In the genomic region with DNA sequence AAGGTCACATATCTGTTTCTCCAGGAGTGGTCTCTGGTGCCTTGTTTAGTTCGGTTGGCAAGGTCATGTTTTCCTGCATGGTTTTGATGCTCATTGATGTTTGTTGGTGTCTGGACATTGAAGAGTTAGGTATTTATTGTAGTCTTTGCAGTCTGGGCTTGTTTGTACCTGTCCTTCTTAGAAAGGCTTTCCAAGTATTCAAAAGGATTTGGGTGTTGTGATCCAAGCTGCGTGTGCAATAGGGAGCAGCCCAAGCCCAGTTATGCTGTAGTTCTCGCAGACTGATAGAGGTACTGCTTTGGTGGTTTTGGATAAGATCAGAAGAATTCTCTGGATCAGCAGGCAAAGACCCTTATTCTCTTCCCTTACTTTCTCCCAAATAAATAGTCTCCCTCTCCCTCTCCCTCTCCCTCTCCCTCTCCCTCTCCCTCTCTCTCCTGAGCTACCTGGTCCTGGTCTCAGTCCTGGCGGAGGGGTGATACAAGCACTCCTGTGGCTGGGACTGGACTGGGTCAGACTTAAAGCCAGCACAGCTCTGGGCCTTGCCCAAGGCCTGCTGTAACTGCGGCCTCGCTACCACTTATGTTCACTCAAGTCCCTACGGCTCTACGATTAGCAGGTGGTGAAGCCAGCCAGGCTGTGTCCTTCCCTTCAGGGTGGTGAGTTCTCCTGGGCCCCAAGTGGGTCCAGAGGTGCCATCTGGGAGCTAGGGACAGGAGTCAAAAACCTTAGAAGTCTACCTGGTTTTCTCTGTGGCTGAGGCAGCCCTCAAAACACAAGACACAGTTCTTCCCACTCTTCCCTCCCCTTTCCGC, we compare ENCODE assay signal across 18 cellular contexts. TPM values are rescaled to one million over a fixed set of nuclear protein-coding genes. Genes with fewer than 3 reads are reported as not detected.
DNase-seq lines count a peak whose midpoint lies in the region; ATAC-seq, FAIRE-seq and TF ChIP-seq lines count a peak whose summit lies in the region.
"Had no signal": no experiment of that assay in that cellular context is flagged by ENCODE, and none has a peak within 500 bp of the region (broad histone marks: within the 10 kb centered on the region; RNA-seq: fewer than 3 reads in every experiment).

No MANE protein-coding gene starts in this region.

- no peaks in the 10 kb centered on the region for H3K36me3 Mint-ChIP-seq in activated naive CD4-positive, alpha-beta T cell treated with anti-CD3 and anti-CD28 coated beads, Interleukin-2, amount 50 U/mL, for 72 hours

- no peak for FAIRE-seq in kidney (lab: Jason Lieb, UNC)
- FAIRE-seq: GM12878 had no signal

- H3K9me3 Mint-ChIP-seq in activated naive CD4-positive, alpha-beta T cell treated with anti-CD3 and anti-CD28 coated beads, Interleukin-2, amount 50 U/mL, for 72 hours: peaks cover 0 to 5% of the 10 kb centered on the region in 2 donors
- H3K9me3 Mint-ChIP-seq: CD4-positive, alpha-beta T cell had no signal

- H3K27me3 ChIP-seq in WERI-Rb-1 (ENCODE audit: insufficient read depth, low read depth, severe bottlenecking): no peaks in the 10 kb centered on the region
- no peaks in the 10 kb centered on the region for H3K27me3 ChIP-seq in suprapubic skin

- H3K4me1 ChIP-seq in kidney (ENCODE audit: control insufficient read depth in 1 of 2, insufficient read depth in 1 of 2, low read depth in 1 of 2, low read length in 2 of 2) (no peaks in the 10 kb centered on the region), suprapubic skin (peaks cover 11% of the 10 kb centered on the region)

- no peaks in the 10 kb centered on the region for H3K36me3 ChIP-seq in WERI-Rb-1
- no peaks in the 10 kb centered on the region for H3K36me3 ChIP-seq in kidney (ENCODE audit: control insufficient read depth in 1 of 2, insufficient read depth in 2 of 2, low read length in 2 of 2)
- H3K36me3 ChIP-seq in suprapubic skin: no peaks in the 10 kb centered on the region

- H3K9me3 ChIP-seq in WERI-Rb-1 (ENCODE audit: severe bottlenecking) (peaks cover 5% of the 10 kb centered on the region), kidney (ENCODE audit: control insufficient read depth in 1 of 2, low read length in 2 of 2) (no peaks in the 10 kb centered on the region), suprapubic skin (no peaks in the 10 kb centered on the region)

- H3K27ac Mint-ChIP-seq in activated naive CD4-positive, alpha-beta T cell treated with anti-CD3 and anti-CD28 coated beads, Interleukin-2, amount 50 U/mL, for 72 hours: peak overlapping the region; percentile 23 to 82
- H3K27ac Mint-ChIP-seq: CD4-positive, alpha-beta T cell had no signal

- H3K4me3 ChIP-seq in WERI-Rb-1 (ENCODE audit: low read depth, low read length) (no peak overlapping the region), kidney (ENCODE audit: low read length in 2 of 2) (no peak overlapping the region), suprapubic skin (no peak overlapping the region)
- H3K4me3 ChIP-seq: GM12878 had no signal

- H3K27ac ChIP-seq in WERI-Rb-1 (peak overlapping the region; percentile 58), kidney (ENCODE audit: low read depth in 2 of 2, low read length in 2 of 2) (no peak overlapping the region), suprapubic skin (no peak overlapping the region)

- no peak for ATAC-seq in activated naive CD4-positive, alpha-beta T cell treated with anti-CD3 and anti-CD28 coated beads, Interleukin-2, amount 50 U/mL, for 72 hours
- ATAC-seq: GM12878, Panc1 had no signal

- TF ChIP-seq CTCF in WERI-Rb-1 (IDR thresholded peaks at IDR 0.05; ENCODE audit: low read depth, low read length) (no peak), kidney (IDR thresholded peaks at IDR 0.05; ENCODE audit: borderline replicate concordance, extremely low read depth, insufficient read depth) (no peak), suprapubic skin (IDR thresholded peaks at IDR 0.05) (no peak)

- peak in 1 of 2 donors; percentile 37 for DNase-seq in activated naive CD4-positive, alpha-beta T cell treated with anti-CD3 and anti-CD28 coated beads, Interleukin-2, amount 50 U/mL, for 72 hours (ENCODE audit: low spot score in 2 of 2)
- no peak for DNase-seq in activated naive CD4-positive, alpha-beta T cell treated with anti-CD3 and anti-CD28 coated beads, Interleukin-2, amount 50 U/mL, for 16 hours
- DNase-seq in WERI-Rb-1: no peak
- peak; percentile 15 for DNase-seq in kidney
- DNase-seq in suprapubic skin (ENCODE audit: low spot score in 2 of 2): peak; percentile 51 to 60
- DNase-seq in AML-193 (lab: John Stamatoyannopoulos, UW): no peak
- DNase-seq in SW 1271 (lab: John Stamatoyannopoulos, UW): no peak
- DNase-seq: Calu3; CD4-positive, alpha-beta T cell; MV-4-11; NCI-H1417 treated with DMSO at 0.1 percent for 48 hours; NCI-H2029; NCI-H2171 treated with DMSO at 0.1 percent for 48 hours; NCI-H774 had no signal

- no peak for TF ChIP-seq EP300 in suprapubic skin (IDR thresholded peaks at IDR 0.05)

- WGBS in suprapubic skin: 55% methylated on average over 8 of the region's 9 CpGs

- no peak overlapping the region for H3K9ac ChIP-seq in kidney (ENCODE audit: low read length in 2 of 2)

- no peak for TF ChIP-seq POLR2A in suprapubic skin (IDR thresholded peaks at IDR 0.05)

- intact Hi-C loops in kidney (cut with DNase I): no loop called here

RNA-seq across cellular contexts. Expression of a gene that starts 27.3 kb away (rescaled TPM):
- under 1 TPM; 0.12 to 0.36 TPM for total RNA-seq in activated naive CD4-positive, alpha-beta T cell treated with anti-CD3 and anti-CD28 coated beads, Interleukin-2, amount 50 U/mL, for 72 hours
- total RNA-seq in kidney (not detected), suprapubic skin (not detected)
- polyA plus RNA-seq in kidney (ENCODE audit: insufficient read depth, low read depth, low replicate concordance): not detected
- total RNA-seq: Calu3, HT1080, NCI-H460 had no signal

Comparison
In these comparisons a context has a peak if more than half of its experiments do, and no peak if none do; other contexts are left out.
1. DNase-seq: peak in kidney (single experiment) and suprapubic skin (2 of 2); none in activated naive CD4-positive, alpha-beta T cell treated with anti-CD3 and anti-CD28 coated beads, Interleukin-2, amount 50 U/mL, for 16 hours (single experiment), WERI-Rb-1 (single experiment), AML-193 (0 of 2) and SW 1271 (0 of 2).